Comparison of ENCODE assay signal across 26 cellular contexts in genomic region chr6:156593893-156594292, GRCh38.
"Had no signal": no experiment of that assay in that cellular context is flagged by ENCODE, and none has a peak within 500 bp of the region (broad histone marks: within the 10 kb centered on the region; RNA-seq: fewer than 3 reads in every experiment).

No MANE protein-coding gene starts in this region.

- H3K4me1 ChIP-seq: colonic mucosa, esophagus squamous epithelium, gastrocnemius medialis, heart right ventricle, lower lobe of right lung had no signal

- FAIRE-seq: endometrium, islet of Langerhans, keratinocyte had no signal

- H3K36me3 ChIP-seq: colonic mucosa, esophagus squamous epithelium, gastrocnemius medialis, heart right ventricle, left lung, lower lobe of right lung had no signal

- ATAC-seq: effector memory CD8-positive, alpha-beta T cell; esophagus mucosa; gastrocnemius medialis; heart right ventricle; left cardiac atrium; left lung; left ventricle myocardium superior; lower lobe of right lung; mucosa of descending colon had no signal

- H3K4me3 ChIP-seq: colonic mucosa, esophagus squamous epithelium, gastrocnemius medialis, heart right ventricle, left lung, lower lobe of right lung, mucosa of descending colon had no signal

- H3K27me3 ChIP-seq: colonic mucosa, esophagus squamous epithelium, gastrocnemius medialis, left lung had no signal

- DNase-seq: colonic mucosa; cortex of kidney; effector CD8-positive, alpha-beta T cell; effector memory CD8-positive, alpha-beta T cell; endodermal cell; erythroblast; esophagus squamous epithelium; foreskin fibroblast; foreskin melanocyte; gastrocnemius medialis; glutamatergic neuron; head of caudate nucleus; heart right ventricle; hippocampal formation; left cardiac atrium; left lung; left ventricle myocardium superior; lower lobe of right lung; mesendoderm; mucosa of descending colon; naive B cell had no signal

- H3K9me3 ChIP-seq: colonic mucosa, esophagus squamous epithelium, gastrocnemius medialis, heart right ventricle, left lung, lower lobe of right lung, mucosa of descending colon had no signal

- H3K27ac ChIP-seq: colonic mucosa, epithelial cell of prostate, esophagus squamous epithelium, gastrocnemius medialis, heart right ventricle, left lung, lower lobe of right lung had no signal
